ENCODE assay signal across 22 cellular contexts in genomic region chr3:165393458-165393857, GRCh38.
DNase-seq lines count a peak whose midpoint lies in the region; ATAC-seq, FAIRE-seq and TF ChIP-seq lines count a peak whose summit lies in the region.
"Had no signal": no experiment of that assay in that cellular context is flagged by ENCODE, and none has a peak within 500 bp of the region (broad histone marks: within the 10 kb centered on the region; RNA-seq: fewer than 3 reads in every experiment).

No MANE protein-coding gene starts in this region.

- TF ChIP-seq POLR2A in A549 (IDR thresholded peaks at IDR 0.05; ENCODE audit: low read length): no peak
- TF ChIP-seq POLR2A in IMR-90 (IDR thresholded peaks at IDR 0.05; ENCODE audit: low read depth, low read length): no peak
- TF ChIP-seq POLR2A in H1 (IDR thresholded peaks at IDR 0.05; ENCODE audit: control extremely low read depth in 1 of 2, low read depth in 2 of 2, low read length in 2 of 2): no peak

- in situ Hi-C loops in IMR-90 (cut with MboI; ENCODE audit: low sequenced_read_pairs): no loop called here

- WGBS in A549 (ENCODE audit: missing lambda C conversion rate): 83% methylated on average over 1 of the region's 1 CpG
- no CpG with 5 or more reads among the region's 1 CpG for WGBS in IMR-90 (ENCODE audit: extremely low coverage in 2 of 2, insufficient read length in 1 of 2), 2 experiments
- WGBS in H1 (ENCODE audit: extremely low coverage in 1 of 2, insufficient coverage in 1 of 2, insufficient read length in 1 of 2, insufficient replicate concordance in 2 of 2, low coverage in 1 of 2, low lambda C conversion rate in 2 of 2, missing lambda C conversion rate in 1 of 2), 2 experiments: 100% methylated on average over 1 of the region's 1 CpG; no CpG with 5 or more reads in 1 of the 2 experiments

- H2BK15ac ChIP-seq in IMR-90 (ENCODE audit: low read depth, low read length) (no peak overlapping the region), H1 (ENCODE audit: low read length) (no peak overlapping the region)

- H4K8ac ChIP-seq in IMR-90 (ENCODE audit: low read depth in 2 of 2, low read length in 2 of 2): no peak overlapping the region
- no peak overlapping the region for H4K8ac ChIP-seq in H1 (ENCODE audit: extremely low read depth, insufficient read depth, low read length)

- BruUV-seq in IMR-90 (replicated peaks; lab: Mats Ljungman, UMichigan): no TSS peak
- BruUV-seq in MCF 10A (replicated peaks; lab: Mats Ljungman, UMichigan): no TSS peak

- H3K4me1 ChIP-seq in A549 (no peaks in the 10 kb centered on the region), IMR-90 (ENCODE audit: control insufficient read depth, insufficient read depth, low read length) (no peaks in the 10 kb centered on the region), H1 (replicated peaks in 1 of 4; ENCODE audit: control insufficient read depth in 3 of 4, insufficient read depth in 4 of 4, low read length in 3 of 4) (peaks cover 0 to 3% (median 0%) of the 10 kb centered on the region in 4 experiments; a peak in 2 of 7 replicates)
- H3K4me1 ChIP-seq: BLaER1 treated with 17β-estradiol and CSF1 and Interleukin-3, amounts not matched to agents 10 nM and 100 nM; Caco-2 had no signal

- H3K9me3 Mint-ChIP-seq in MCF 10A (ENCODE audit: unreplicated experiment): no peaks in the 10 kb centered on the region

- H2AK5ac ChIP-seq in IMR-90 (ENCODE audit: low read depth, low read length): no peak overlapping the region
- no peak overlapping the region for H2AK5ac ChIP-seq in H1 (ENCODE audit: low read depth, low read length)

- no peak overlapping the region for H3K23ac ChIP-seq in IMR-90 (ENCODE audit: low read depth, low read length)
- H3K23ac ChIP-seq in H1 (ENCODE audit: insufficient read length): no peak overlapping the region

- H2AFZ ChIP-seq in IMR-90 (replicated peaks; ENCODE audit: low read length, poor library complexity) (no peak overlapping the region), H1 (ENCODE audit: low read length) (no peak overlapping the region)

- H3K4me2 ChIP-seq in A549 (no peak overlapping the region), IMR-90 (ENCODE audit: low read depth, low read length) (no peak overlapping the region), H1 (ENCODE audit: insufficient read depth in 1 of 2, low read depth in 2 of 2, low read length in 2 of 2) (no peak overlapping the region)
- H3K4me2 ChIP-seq: BLaER1 treated with 17β-estradiol and CSF1 and Interleukin-3, amounts not matched to agents 10 nM and 100 nM had no signal

- peaks cover 11% of the 10 kb centered on the region for H3K4me1 Mint-ChIP-seq in MCF 10A (ENCODE audit: insufficient read depth, unreplicated experiment)
- H3K4me1 Mint-ChIP-seq: B cell had no signal

- no peak for ATAC-seq in A549
- no peak for ATAC-seq in IMR-90 (ENCODE audit: low read depth)
- ATAC-seq in HG03460 (IDR thresholded peaks at IDR 0.05; ENCODE audit: unreplicated experiment): no peak
- ATAC-seq: CD8-positive, alpha-beta T cell had no signal

- POLR2A ChIA-PET in A549 (lab: Yijun Ruan, JAX): no interaction called here
- POLR2A ChIA-PET in IMR-90 (lab: Charles Lee; ENCODE audit: unreplicated experiment): no interaction called here
- POLR2A ChIA-PET in H1 (lab: Charles Lee; ENCODE audit: partially characterized antibody): no interaction called here
- POLR2A ChIA-PET in MCF 10A (lab: Yijun Ruan, JAX): no interaction called here

- no peak overlapping the region for H2BK20ac ChIP-seq in IMR-90 (ENCODE audit: low read depth, low read length)
- no peak overlapping the region for H2BK20ac ChIP-seq in H1 (ENCODE audit: low read length)

- H3K9ac ChIP-seq in IMR-90 (ENCODE audit: low read depth, low read length) (no peak overlapping the region), H1 (replicated peaks in 1 of 4; ENCODE audit: extremely low read depth in 1 of 4, low read depth in 3 of 4, low read length in 3 of 4) (no peak overlapping the region)
- H3K9ac ChIP-seq: BLaER1 treated with 17β-estradiol and CSF1 and Interleukin-3, amounts not matched to agents 10 nM and 100 nM had no signal

- no peak overlapping the region for H2BK120ac ChIP-seq in IMR-90 (ENCODE audit: low read depth, low read length)
- no peak overlapping the region for H2BK120ac ChIP-seq in H1 (replicated peaks; ENCODE audit: low read depth, low read length)

- H3K23me2 ChIP-seq in H1 (ENCODE audit: low read depth, low read length): no peaks in the 10 kb centered on the region

- intact Hi-C loops in IMR-90 (cut with micrococcal nuclease): no loop called here
- intact Hi-C loops in MCF 10A (cut with micrococcal nuclease): no loop called here

- TF ChIP-seq CTCF in A549 (IDR thresholded peaks at IDR 0.05) (no peak), IMR-90 (conservative IDR thresholded peaks at IDR 0.05; ENCODE audit: low read depth, low read length) (no peak), H1 (IDR thresholded peaks at IDR 0.05; ENCODE audit: control extremely low read depth in 1 of 3, insufficient read depth in 1 of 3, low read depth in 1 of 3, low read length in 3 of 3) (no peak), MCF 10A (IDR thresholded peaks at IDR 0.05; ENCODE audit: unreplicated experiment) (no peak)

- no peak for DNase-seq in A549 (ENCODE audit: low read depth in 1 of 2, low spot score in 1 of 2)
- DNase-seq in IMR-90: no peak
- DNase-seq in H1 (ENCODE audit: low read depth in 1 of 2, low spot score in 2 of 2): no peak
- no peak for DNase-seq in activated CD8-positive, alpha-beta memory T cell treated with anti-CD3 and anti-CD28 coated beads for 24 hours
- DNase-seq in MCF 10A (ENCODE audit: unreplicated experiment): no peak
- DNase-seq: 8988T; AML-193; Caco-2; Calu3; CD4-positive, alpha-beta T cell; CD8-positive, alpha-beta T cell; DMS79 treated with DMSO at 0.1 percent for 48 hours; GF-D8 had no signal

- H3K9me3 ChIP-seq in A549 (no peaks in the 10 kb centered on the region), IMR-90 (ENCODE audit: control insufficient read depth, insufficient read depth, low read length) (no peaks in the 10 kb centered on the region; the same call in 1 of the 2 replicates), H1 (ENCODE audit: insufficient read depth in 2 of 2, low read depth in 1 of 2, low read length in 1 of 2) (no peaks in the 10 kb centered on the region)
- H3K9me3 ChIP-seq: BLaER1 treated with 17β-estradiol and CSF1 and Interleukin-3, amounts not matched to agents 10 nM and 100 nM; Caco-2 had no signal

- no peak for TF ChIP-seq EP300 in A549 (IDR thresholded peaks at IDR 0.05)
- TF ChIP-seq EP300 in H1 (IDR thresholded peaks at IDR 0.05; ENCODE audit: borderline replicate concordance in 1 of 2, low read depth in 2 of 2, low read length in 2 of 2): no peak

- no peak overlapping the region for H3K27ac Mint-ChIP-seq in MCF 10A (ENCODE audit: low read depth, unreplicated experiment)
- H3K27ac Mint-ChIP-seq: B cell; CD4-positive, alpha-beta T cell; CD8-positive, alpha-beta T cell had no signal

- no peaks in the 10 kb centered on the region for H3K27me3 Mint-ChIP-seq in MCF 10A (ENCODE audit: insufficient read depth, unreplicated experiment)
- H3K27me3 Mint-ChIP-seq: B cell; CD4-positive, alpha-beta T cell had no signal

- H3K36me3 ChIP-seq in IMR-90 (ENCODE audit: control insufficient read depth, insufficient read depth, low read length): no peaks in the 10 kb centered on the region
- no peaks in the 10 kb centered on the region for H3K36me3 ChIP-seq in H1 (ENCODE audit: control insufficient read depth in 2 of 4, insufficient read depth in 4 of 4, low read length in 3 of 4)
- H3K36me3 ChIP-seq: BLaER1 treated with 17β-estradiol and CSF1 and Interleukin-3, amounts not matched to agents 10 nM and 100 nM had no signal

- no peaks in the 10 kb centered on the region for H3K79me1 ChIP-seq in IMR-90 (ENCODE audit: low read depth in 1 of 2, low read length in 2 of 2)
- H3K79me1 ChIP-seq in H1 (ENCODE audit: low read depth, low read length): no peaks in the 10 kb centered on the region

- dilution Hi-C loops in IMR-90 (cut with HindIII; ENCODE audit: low sequenced_read_pairs, unreplicated experiment): no loop called here

- H2BK5ac ChIP-seq in IMR-90 (ENCODE audit: low read depth, low read length, poor library complexity, severe bottlenecking): no peak overlapping the region
- no peak overlapping the region for H2BK5ac ChIP-seq in H1 (ENCODE audit: low read depth, low read length)

- H3K14ac ChIP-seq in IMR-90 (replicated peaks; ENCODE audit: low read depth, low read length): no peak overlapping the region
- no peak overlapping the region for H3K14ac ChIP-seq in H1 (ENCODE audit: insufficient read length)

- peaks cover under 1% of the 10 kb centered on the region for H3K36me3 Mint-ChIP-seq in MCF 10A (ENCODE audit: insufficient read depth, unreplicated experiment)
- H3K36me3 Mint-ChIP-seq: CD8-positive, alpha-beta T cell had no signal

- no peak overlapping the region for H3K4ac ChIP-seq in IMR-90 (ENCODE audit: low read depth, low read length)
- no peak overlapping the region for H3K4ac ChIP-seq in H1 (replicated peaks; ENCODE audit: insufficient read length, low read depth, low read length)

- H3K27me3 ChIP-seq in IMR-90 (ENCODE audit: control insufficient read depth, insufficient read depth, low read length) (no peaks in the 10 kb centered on the region), H1 (replicated peaks in 1 of 4; ENCODE audit: control insufficient read depth in 3 of 4, extremely low read depth in 1 of 4, insufficient read depth in 3 of 4, low read length in 3 of 4) (no peaks in the 10 kb centered on the region)
- H3K27me3 ChIP-seq: BLaER1 treated with 17β-estradiol and CSF1 and Interleukin-3, amounts not matched to agents 10 nM and 100 nM had no signal

- H4K20me1 ChIP-seq in IMR-90 (ENCODE audit: insufficient read depth, low read length): no peaks in the 10 kb centered on the region
- no peaks in the 10 kb centered on the region for H4K20me1 ChIP-seq in H1 (replicated peaks in 1 of 2; ENCODE audit: control insufficient read depth in 1 of 2, insufficient read depth in 2 of 2, low read length in 2 of 2)
- H4K20me1 ChIP-seq: BLaER1 treated with 17β-estradiol and CSF1 and Interleukin-3, amounts not matched to agents 10 nM and 100 nM had no signal

- TF ChIP-seq RAD21 in A549 (conservative IDR thresholded peaks at IDR 0.05 in 1 of 2, IDR thresholded peaks at IDR 0.05 in 1 of 2) (no peak), IMR-90 (IDR thresholded peaks at IDR 0.05; ENCODE audit: low read length) (no peak), H1 (IDR thresholded peaks at IDR 0.05 in 1 of 2, conservative IDR thresholded peaks at IDR 0.05 in 1 of 2; ENCODE audit: low read depth in 2 of 2, low read length in 2 of 2) (no peak)

- H3K27ac ChIP-seq in A549 (no peak overlapping the region), IMR-90 (ENCODE audit: insufficient read depth, low read length) (no peak overlapping the region), H1 (ENCODE audit: low read depth, low read length) (no peak overlapping the region)
- H3K27ac ChIP-seq: BLaER1 treated with 17β-estradiol and CSF1 and Interleukin-3, amounts not matched to agents 10 nM and 100 nM; C4-2B had no signal

- H3K79me2 ChIP-seq in H1 (ENCODE audit: control insufficient read depth in 1 of 2, insufficient read depth in 2 of 2, low read length in 2 of 2): no peaks in the 10 kb centered on the region

- no peak overlapping the region for H3K4me3 Mint-ChIP-seq in MCF 10A (ENCODE audit: unreplicated experiment)
- H3K4me3 Mint-ChIP-seq: B cell; CD4-positive, alpha-beta T cell; CD8-positive, alpha-beta T cell had no signal

- H3K9me1 ChIP-seq in IMR-90 (ENCODE audit: insufficient read depth, low read length): no peaks in the 10 kb centered on the region

- H3K18ac ChIP-seq in IMR-90 (ENCODE audit: low read depth, low read length) (no peak overlapping the region), H1 (ENCODE audit: extremely low read depth, low read length) (no peak overlapping the region)

- H4K5ac ChIP-seq in IMR-90 (ENCODE audit: low read depth, low read length): no peak overlapping the region
- no peak overlapping the region for H4K5ac ChIP-seq in H1 (ENCODE audit: insufficient read length, low read depth, low read length)

- H2BK12ac ChIP-seq in H1 (ENCODE audit: low read depth, low read length): no peak overlapping the region

- no peak overlapping the region for H3K56ac ChIP-seq in IMR-90 (ENCODE audit: extremely low read depth, insufficient read depth, low read length)
- H3K56ac ChIP-seq in H1 (replicated peaks; ENCODE audit: insufficient read length, low read depth, low read length): no peak overlapping the region

- FAIRE-seq in A549 (lab: Jason Lieb, UNC) (no peak), H1 (lab: Jason Lieb, UNC) (no peak)
- FAIRE-seq: A204.1, D721Med, G401.6, GM12891, GM19239 had no signal

- CTCF ChIA-PET in A549 (lab: Yijun Ruan, JAX) (no interaction called here), IMR-90 (lab: Yijun Ruan, JAX) (no interaction called here), H1 (lab: Charles Lee; ENCODE audit: partially characterized antibody) (interaction anchor here (0.6 kb wide), 1 partner anchor 386 kb away, joined by 4 read pairs; no protein-coding TSS in a partner anchor), MCF 10A (lab: Yijun Ruan, JAX) (interaction anchor here (0.7 kb wide), 1 partner anchor 869 kb away, joined by 3 read pairs; no protein-coding TSS in a partner anchor)

- H3K4me3 ChIP-seq in A549 (no peak overlapping the region), IMR-90 (ENCODE audit: insufficient read depth, low read depth, low read length) (no peak overlapping the region), H1 (ENCODE audit: extremely low read depth in 1 of 4, insufficient read depth in 2 of 4, low read depth in 3 of 4, low read length in 4 of 4) (no peak overlapping the region)
- H3K4me3 ChIP-seq: BLaER1 treated with 17β-estradiol and CSF1 and Interleukin-3, amounts not matched to agents 10 nM and 100 nM had no signal

- no peak overlapping the region for H2AK9ac ChIP-seq in IMR-90 (replicated peaks; ENCODE audit: low read depth, low read length, poor library complexity)

- no peak overlapping the region for H4K91ac ChIP-seq in IMR-90 (ENCODE audit: insufficient read depth, low read depth, low read length)
- no peak overlapping the region for H4K91ac ChIP-seq in H1 (replicated peaks; ENCODE audit: insufficient read length, low read length)

Comparison
In these comparisons a context has a peak if more than half of its experiments do, and no peak if none do; other contexts are left out.
1. CTCF ChIA-PET loops: an anchor here in H1 (0.6 kb wide) and MCF 10A (0.7 kb wide); none called in A549 and IMR-90.
2. Of the 18 proteins assayed by ChIP-seq in both H1 and A549: peak only in H1: none; only in A549: none; in both: MAFK; in neither: 17.